In genomic region chr1:20636785-20637347, GRCh38 we compare ENCODE assay signal across 1 cellular context.
TF ChIP-seq lines count a peak whose summit lies in the region.

No MANE protein-coding gene starts in this region.

TF ChIP-seq in HepG2, 621 proteins besides CTCF, POLR2A, EP300 and RAD21:
- TF ChIP-seq CREB1 (IDR thresholded peaks at IDR 0.05) (peak; percentile 71), CREB1 (CRISPR knock-in tag; IDR thresholded peaks at IDR 0.05) (no peak), ZNF12 (CRISPR knock-in tag; IDR thresholded peaks at IDR 0.05) (no peak), ZNF629 (CRISPR knock-in tag; conservative IDR thresholded peaks at IDR 0.05) (no peak), ZNF484 (CRISPR knock-in tag; IDR thresholded peaks at IDR 0.05; ENCODE audit: borderline replicate concordance, low read depth) (no peak), ZNF530 (CRISPR knock-in tag; IDR thresholded peaks at IDR 0.05; ENCODE audit: low read depth) (no peak), TRAFD1 (CRISPR knock-in tag; IDR thresholded peaks at IDR 0.05; ENCODE audit: borderline replicate concordance) (no peak), ZNF230 (CRISPR knock-in tag; IDR thresholded peaks at IDR 0.05) (no peak)
